In genomic region chr10:49941447-49942338, GRCh38 we compare ENCODE assay signal across 8 cellular contexts. TPM values are rescaled to one million over a fixed set of nuclear protein-coding genes. Genes with fewer than 3 reads are reported as not detected.
DNase-seq lines count a peak whose midpoint lies in the region; ATAC-seq and TF ChIP-seq lines count a peak whose summit lies in the region.
"Not testable (repeated sequence)": the region's sequence is repeated elsewhere in the genome, so short reads cannot be mapped to it uniquely, and the experiment has no call there.

Gene PARG (minus strand): TSS chr10:49942027. CDS start chr10:49941725, 302 bp downstream.
Gene TIMM23B (plus strand): TSS chr10:49942053. CDS start chr10:49942195, 142 bp downstream.

- DNase-seq in Ammon's horn (ENCODE audit: low spot score) = peak; percentile 74
- peak; percentile 73 for DNase-seq in NCI-H460 (ENCODE audit: extremely low read depth, low read depth)
- DNase-seq in activated CD4-positive, alpha-beta T cell treated with anti-CD3 and anti-CD28 coated beads for 4 hours = peak; percentile 72 to 73
- DNase-seq in choroid plexus epithelial cell (ENCODE audit: low read depth) = peak; percentile 84
- peak; percentile 31 for DNase-seq in kidney epithelial cell (ENCODE audit: low read depth)
- DNase-seq in stimulated activated CD4-positive, alpha-beta T cell treated with anti-CD3 and anti-CD28 coated beads, Interleukin-15, amount 100 ng/mL, for 1 hour (ENCODE audit: low read depth in 1 of 2, low spot score in 1 of 2) = peak; percentile 65 to 66

- TF ChIP-seq CTCF in choroid plexus epithelial cell (conservative IDR thresholded peaks at IDR 0.05; ENCODE audit: low read depth, low read length); kidney epithelial cell (IDR thresholded peaks at IDR 0.05; ENCODE audit: insufficient read depth, low read length, poor library complexity, severe bottlenecking): not testable (repeated sequence)

- H3K4me3 ChIP-seq in choroid plexus epithelial cell (ENCODE audit: low read depth, low read length) (peak within 1 kb of the TSS; percentile 73), kidney epithelial cell (ENCODE audit: low read depth, low read length) (peak within 1 kb of the TSS; percentile 57)

- H3K36me3 ChIP-seq in kidney epithelial cell (ENCODE audit: control insufficient read depth, insufficient read depth, low read length) = not testable (repeated sequence)

- H3K27me3 ChIP-seq in kidney epithelial cell (ENCODE audit: control insufficient read depth, insufficient read depth, low read length) = not testable (repeated sequence)

- TF ChIP-seq POLR2A in GM19193 (IDR thresholded peaks at IDR 0.05; ENCODE audit: extremely low read depth, insufficient read depth, insufficient read length) = peak; percentile 79

- peak; percentile 73 for ATAC-seq in HG03354 (IDR thresholded peaks at IDR 0.05; ENCODE audit: poor library complexity, severe bottlenecking, unreplicated experiment)

RNA-seq across cellular contexts. Expression of gene PARG, which starts in this region (rescaled TPM):
- total RNA-seq in NCI-H460 (2014; rRNA removed; shearing (Covaris generic)) = 29.3 and 36.5 TPM in 2 replicates
- 17.2 and 22.8 TPM in 2 replicates for polyA plus RNA-seq in NCI-H460 (2014; cell fraction: nucleus; rRNA removed)
- 28.9 and 29.3 TPM in 2 replicates for total RNA-seq in kidney epithelial cell

RNA-seq across cellular contexts. Expression of gene TIMM23B, which starts in this region (rescaled TPM):
- total RNA-seq in NCI-H460 (2014; rRNA removed; shearing (Covaris generic)) = 14.9 and 16.1 TPM in 2 replicates
- polyA plus RNA-seq in NCI-H460 (2014; cell fraction: nucleus; rRNA removed) = 29.3 and 33.9 TPM in 2 replicates
- total RNA-seq in kidney epithelial cell = 17.4 and 21.2 TPM in 2 replicates

Comparison
In these comparisons a context has a peak if more than half of its experiments do, and no peak if none do; other contexts are left out.
1. Peak in every context shown above with its lines: DNase-seq, ATAC-seq and H3K4me3 ChIP-seq.
2. DNase-seq: peak in every context shown above with its lines; median percentile 84 in choroid plexus epithelial cell; 74 in Ammon's horn; 73 in NCI-H460; 72 in activated CD4-positive, alpha-beta T cell treated with anti-CD3 and anti-CD28 coated beads for 4 hours; 66 in stimulated activated CD4-positive, alpha-beta T cell treated with anti-CD3 and anti-CD28 coated beads, Interleukin-15, amount 100 ng/mL, for 1 hour; 31 in kidney epithelial cell.